ENCODE assay signal across 8 cellular contexts in the genomic region with DNA sequence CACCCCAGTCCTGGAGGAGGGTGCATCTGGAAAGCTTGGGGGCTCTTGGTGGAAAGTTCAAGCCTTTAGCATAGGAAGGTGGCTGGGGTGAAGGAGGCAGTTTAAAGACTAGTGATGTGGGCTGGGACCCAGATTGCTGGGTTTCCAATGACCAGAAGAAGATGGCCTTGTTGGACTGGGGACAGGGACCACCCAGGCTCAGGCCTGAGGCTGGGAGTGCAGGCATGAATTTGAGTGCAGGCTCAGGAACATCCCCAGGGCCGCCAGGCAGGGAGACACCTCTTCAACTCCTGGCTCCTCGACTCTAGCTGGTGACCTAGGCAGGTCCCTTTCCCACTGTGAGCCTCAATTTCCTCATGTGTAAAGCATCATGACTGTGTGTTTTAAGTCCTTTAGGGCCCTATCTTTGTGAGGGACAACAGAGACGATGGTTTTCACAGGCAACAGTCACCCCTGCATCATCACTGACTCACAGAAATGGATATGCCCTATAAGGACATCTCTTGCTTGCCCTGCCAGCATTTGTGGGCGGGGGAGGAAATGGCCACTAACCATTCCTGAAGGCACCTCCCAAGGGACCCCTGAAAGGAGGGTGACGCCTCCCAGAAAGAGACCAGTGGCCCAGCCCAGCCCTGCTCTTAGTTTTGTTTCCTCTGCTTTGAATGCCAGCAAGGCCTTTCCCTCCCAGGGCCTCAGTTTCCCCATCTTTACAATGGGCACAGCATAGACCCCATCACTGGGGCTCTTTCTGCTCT. TPM values are rescaled to one million over a fixed set of nuclear protein-coding genes. Genes with fewer than 3 reads are reported as not detected.
DNase-seq lines count a peak whose midpoint lies in the region; ATAC-seq and TF ChIP-seq lines count a peak whose summit lies in the region.

No MANE protein-coding gene starts in this region.

- TF ChIP-seq CTCF in endothelial cell (IDR thresholded peaks at IDR 0.05; ENCODE audit: unreplicated experiment), result no peak

- ATAC-seq in GM19025 (IDR thresholded peaks at IDR 0.05; ENCODE audit: low read depth, unreplicated experiment), result peak; percentile 45
- peak; percentile 54 for ATAC-seq in HG03571 (IDR thresholded peaks at IDR 0.05; ENCODE audit: unreplicated experiment)
- ATAC-seq in right cardiac atrium, result peak; percentile 76 to 95
- ATAC-seq in HG02588 (IDR thresholded peaks at IDR 0.05; ENCODE audit: unreplicated experiment), result no peak

- peaks cover 85% of the 10 kb centered on the region for H3K36me3 Mint-ChIP-seq in activated T-helper 2 cell treated with anti-CD3 and anti-CD28 coated beads, Interferon-gamma antibody, Interleukin-2, Interleukin-4, amounts not matched to agents 10 μg/mL and 5 μg/mL and 100 μg/mL, durations not matched to agents 14 hours and 24 hours and 36 hours (ENCODE audit: low read depth)
- no peaks in the 10 kb centered on the region for H3K36me3 Mint-ChIP-seq in endothelial cell (ENCODE audit: low read depth, unreplicated experiment)

- 61% methylated on average over 5 of the region's 5 CpGs for WGBS in right cardiac atrium

- DNase-seq in activated T-helper 2 cell treated with anti-CD3 and anti-CD28 coated beads, Interferon-gamma antibody, Interleukin-2, Interleukin-4, amounts not matched to agents 10 μg/mL and 5 μg/mL and 100 μg/mL, durations not matched to agents 14 hours and 24 hours and 36 hours (ENCODE audit: low spot score), result no peak
- DNase-seq in right cardiac atrium, result peak; percentile 87 to 92 (median 88)
- DNase-seq in stromal cell of bone marrow (ENCODE audit: low read depth), result peak; percentile 95
- DNase-seq in T-helper 9 cell, result no peak
- DNase-seq in endothelial cell (ENCODE audit: low spot score), result no peak

- intact Hi-C loops in activated T-helper 2 cell treated with anti-CD3 and anti-CD28 coated beads, Interferon-gamma antibody, Interleukin-2, Interleukin-4, amounts not matched to agents 10 μg/mL and 5 μg/mL and 100 μg/mL, durations not matched to agents 14 hours and 24 hours and 36 hours (cut with micrococcal nuclease), result loop anchor here (1.0 kb wide), 3 partner anchors 8 to 14 kb away; partner anchors contain the start of gene NLRC5
- intact Hi-C loops in right cardiac atrium (cut with DNase I), result no loop called here

- H3K27me3 Mint-ChIP-seq in activated T-helper 2 cell treated with anti-CD3 and anti-CD28 coated beads, Interferon-gamma antibody, Interleukin-2, Interleukin-4, amounts not matched to agents 10 μg/mL and 5 μg/mL and 100 μg/mL, durations not matched to agents 14 hours and 24 hours and 36 hours (ENCODE audit: low read depth), result no peaks in the 10 kb centered on the region
- peaks cover 2% of the 10 kb centered on the region for H3K27me3 Mint-ChIP-seq in endothelial cell (ENCODE audit: unreplicated experiment)

- H3K9me3 Mint-ChIP-seq in activated T-helper 2 cell treated with anti-CD3 and anti-CD28 coated beads, Interferon-gamma antibody, Interleukin-2, Interleukin-4, amounts not matched to agents 10 μg/mL and 5 μg/mL and 100 μg/mL, durations not matched to agents 14 hours and 24 hours and 36 hours, result no peaks in the 10 kb centered on the region
- no peaks in the 10 kb centered on the region for H3K9me3 Mint-ChIP-seq in endothelial cell (ENCODE audit: unreplicated experiment)

- peaks cover 8% of the 10 kb centered on the region for H3K4me1 ChIP-seq in right cardiac atrium (ENCODE audit: control insufficient read depth, insufficient read depth, low read length)

- no peak overlapping the region for H3K4me3 ChIP-seq in right cardiac atrium (ENCODE audit: low read length)

- H3K27me3 ChIP-seq in right cardiac atrium (ENCODE audit: control insufficient read depth, insufficient read depth), result no peaks in the 10 kb centered on the region

- peak overlapping the region; percentile 73 for H3K27ac ChIP-seq in right cardiac atrium (ENCODE audit: low read length)

- peak overlapping the region; percentile 98 for H3K27ac Mint-ChIP-seq in activated T-helper 2 cell treated with anti-CD3 and anti-CD28 coated beads, Interferon-gamma antibody, Interleukin-2, Interleukin-4, amounts not matched to agents 10 μg/mL and 5 μg/mL and 100 μg/mL, durations not matched to agents 14 hours and 24 hours and 36 hours
- H3K27ac Mint-ChIP-seq in endothelial cell (ENCODE audit: unreplicated experiment), result no peak overlapping the region

- H3K4me3 Mint-ChIP-seq in activated T-helper 2 cell treated with anti-CD3 and anti-CD28 coated beads, Interferon-gamma antibody, Interleukin-2, Interleukin-4, amounts not matched to agents 10 μg/mL and 5 μg/mL and 100 μg/mL, durations not matched to agents 14 hours and 24 hours and 36 hours (ENCODE audit: low read depth), result peak overlapping the region; percentile 52
- H3K4me3 Mint-ChIP-seq in endothelial cell (ENCODE audit: unreplicated experiment), result no peak overlapping the region

- H3K9me3 ChIP-seq in right cardiac atrium (ENCODE audit: control insufficient read depth, low read length), result no peaks in the 10 kb centered on the region

- H3K4me1 Mint-ChIP-seq in activated T-helper 2 cell treated with anti-CD3 and anti-CD28 coated beads, Interferon-gamma antibody, Interleukin-2, Interleukin-4, amounts not matched to agents 10 μg/mL and 5 μg/mL and 100 μg/mL, durations not matched to agents 14 hours and 24 hours and 36 hours (ENCODE audit: low read depth), result peaks cover 75% of the 10 kb centered on the region
- H3K4me1 Mint-ChIP-seq in endothelial cell (ENCODE audit: unreplicated experiment), result peaks cover 11% of the 10 kb centered on the region

RNA-seq across cellular contexts. Expression of gene NLRC5, which starts 11.1 kb away (rescaled TPM):
- 166 and 169 TPM in 2 replicates for total RNA-seq in activated T-helper 2 cell treated with anti-CD3 and anti-CD28 coated beads, Interferon-gamma antibody, Interleukin-2, Interleukin-4, amounts not matched to agents 10 μg/mL and 5 μg/mL and 100 μg/mL, durations not matched to agents 14 hours and 24 hours and 36 hours
- total RNA-seq in right cardiac atrium, result 10 to 100 TPM in 2 of 4 donors, 1 to 10 TPM in 2; 7.9 to 25.0 (median 13.1) TPM
- polyA plus RNA-seq in right cardiac atrium, result 8.2 TPM
- 2.4 TPM for total RNA-seq in endothelial cell (ENCODE audit: unreplicated experiment)

RNA-seq across cellular contexts. Expression of gene CETP, which starts 38.7 kb away (rescaled TPM):
- not detected in 2 replicates for total RNA-seq in activated T-helper 2 cell treated with anti-CD3 and anti-CD28 coated beads, Interferon-gamma antibody, Interleukin-2, Interleukin-4, amounts not matched to agents 10 μg/mL and 5 μg/mL and 100 μg/mL, durations not matched to agents 14 hours and 24 hours and 36 hours
- total RNA-seq in right cardiac atrium (under 1 TPM in 2 of 4 donors, not detected in 2; 0.46 to 0.59 TPM), endothelial cell (ENCODE audit: unreplicated experiment) (7.8 TPM)
- 0.34 TPM for polyA plus RNA-seq in right cardiac atrium

Comparison
In these comparisons a context has a peak if more than half of its experiments do, and no peak if none do; other contexts are left out.
1. DNase-seq: peak in right cardiac atrium (3 of 3) and stromal cell of bone marrow (single experiment); none in activated T-helper 2 cell treated with anti-CD3 and anti-CD28 coated beads, Interferon-gamma antibody, Interleukin-2, Interleukin-4, amounts not matched to agents 10 μg/mL and 5 μg/mL and 100 μg/mL, durations not matched to agents 14 hours and 24 hours and 36 hours (single experiment), T-helper 9 cell (single experiment) and endothelial cell (single experiment).